In genomic region chr19:33514885-33515485, GRCh38 we compare ENCODE assay signal across 13 cellular contexts. TPM values are rescaled to one million over a fixed set of nuclear protein-coding genes. Genes with fewer than 3 reads are reported as not detected.
A peak's percentile ranks its signal among the peaks of the same experiment; 100 is the strongest.
DNase-seq lines count a peak whose midpoint lies in the region; ATAC-seq and TF ChIP-seq lines count a peak whose summit lies in the region.
"Had no signal": no experiment of that assay in that cellular context is flagged by ENCODE, and none has a peak within 500 bp of the region (broad histone marks: within the 10 kb centered on the region; RNA-seq: fewer than 3 reads in every experiment).

No MANE protein-coding gene starts in this region.

- H3K36me3 Mint-ChIP-seq in mesothelial cell of epicardium, result peaks cover 4% of the 10 kb centered on the region

- H3K9me3 ChIP-seq in right cardiac atrium (ENCODE audit: control insufficient read depth, low read length) (no peaks in the 10 kb centered on the region), thyroid gland (no peaks in the 10 kb centered on the region)
- H3K9me3 ChIP-seq: ovary, uterus had no signal

- whole genome bisulfite sequencing in right cardiac atrium, result 76% methylated on average over 24 of the region's 24 CpGs
- 78 to 94% methylated on average over 14 to 19 of the region's 24 CpGs for WGBS in thyroid gland, 2 donors

- no peak for TF ChIP-seq POLR2A in thyroid gland (IDR thresholded peaks at IDR 0.05)

- peak; percentile 3 for DNase-seq in activated naive CD4-positive, alpha-beta T cell treated with Interleukin-2 at 50 U/mL for 16 hours
- DNase-seq in activated naive CD4-positive, alpha-beta T cell (lab: John Stamatoyannopoulos, UW), result no peak
- DNase-seq in UCSD-AML1 (lab: John Stamatoyannopoulos, UW; ENCODE audit: unreplicated experiment) (peak; percentile 75), right cardiac atrium (peak in 2 of 3 donors; percentile 38 to 54), thyroid gland (peak; percentile 33 to 48), GM20000 (ENCODE audit: low spot score) (no peak), mesothelial cell of epicardium (ENCODE audit: low spot score in 2 of 2, unreplicated experiment in 2 of 2) (no peak)
- DNase-seq: ACHN, NCI-H345, ovary, uterus had no signal

- H3K36me3 ChIP-seq in thyroid gland, result no peaks in the 10 kb centered on the region
- H3K36me3 ChIP-seq: ovary, uterus had no signal

- no peak overlapping the region for H3K4me3 Mint-ChIP-seq in mesothelial cell of epicardium

- H3K27ac Mint-ChIP-seq in mesothelial cell of epicardium, result no peak overlapping the region

- H3K4me1 Mint-ChIP-seq in mesothelial cell of epicardium, result no peaks in the 10 kb centered on the region

- no peaks in the 10 kb centered on the region for H3K4me1 ChIP-seq in right cardiac atrium (ENCODE audit: control insufficient read depth, insufficient read depth, low read length)
- no peaks in the 10 kb centered on the region for H3K4me1 ChIP-seq in thyroid gland
- H3K4me1 ChIP-seq: uterus had no signal

- H3K9me3 Mint-ChIP-seq in mesothelial cell of epicardium, result no peaks in the 10 kb centered on the region

- intact Hi-C loops in right cardiac atrium (cut with DNase I) (no loop called here), thyroid gland (cut with DNase I) (no loop called here)

- no peak for TF ChIP-seq CTCF in thyroid gland (IDR thresholded peaks at IDR 0.05)
- no peak for TF ChIP-seq CTCF in GM20000 (IDR thresholded peaks at IDR 0.05; ENCODE audit: extremely low read depth, missing control alignments)
- no peak for TF ChIP-seq CTCF in mesothelial cell of epicardium (IDR thresholded peaks at IDR 0.05; ENCODE audit: unreplicated experiment)

- H3K27me3 Mint-ChIP-seq in mesothelial cell of epicardium (ENCODE audit: low read depth), result no peaks in the 10 kb centered on the region

- H3K27ac ChIP-seq in right cardiac atrium (ENCODE audit: low read length) (no peak overlapping the region), thyroid gland (no peak overlapping the region)
- H3K27ac ChIP-seq: ovary, SK-N-MC, uterus had no signal

- H3K27me3 ChIP-seq in right cardiac atrium (ENCODE audit: control insufficient read depth, insufficient read depth) (no peaks in the 10 kb centered on the region), thyroid gland (no peaks in the 10 kb centered on the region)
- H3K27me3 ChIP-seq: ovary, uterus had no signal

- peak in 1 of 2 donors; percentile 19 for ATAC-seq in right cardiac atrium
- no peak for ATAC-seq in GM21367 (IDR thresholded peaks at IDR 0.05; ENCODE audit: unreplicated experiment)

- H3K4me3 ChIP-seq in right cardiac atrium (ENCODE audit: low read length), result no peak overlapping the region
- H3K4me3 ChIP-seq in thyroid gland (replicated peaks in 1 of 3), result no peak overlapping the region
- H3K4me3 ChIP-seq: ovary, SK-N-MC, uterus had no signal

RNA-seq across cellular contexts. Expression of gene PEPD, which starts 6.6 kb away (rescaled TPM):
- 10 to 100 TPM; 27.7 to 37.5 (median 34.9) TPM for total RNA-seq in right cardiac atrium
- polyA plus RNA-seq in right cardiac atrium, result 30.1 TPM
- total RNA-seq in thyroid gland, result 100 to 1,000 TPM in 2 of 4 donors, 10 to 100 TPM in 2; 76.8 to 121 (median 102) TPM
- 49.7 to 52.6 TPM (median 50.5 TPM) in 3 replicates for total RNA-seq in mesothelial cell of epicardium

Comparison
In these comparisons a context has a peak if more than half of its experiments do, and no peak if none do; other contexts are left out.
1. DNase-seq: peak in activated naive CD4-positive, alpha-beta T cell treated with Interleukin-2 at 50 U/mL for 16 hours (single experiment), UCSD-AML1 (single experiment), right cardiac atrium (2 of 3) and thyroid gland (2 of 2); none in activated naive CD4-positive, alpha-beta T cell (0 of 4), GM20000 (single experiment) and mesothelial cell of epicardium (0 of 2).